1 cellular context compared by ENCODE assay signal in the genomic region with DNA sequence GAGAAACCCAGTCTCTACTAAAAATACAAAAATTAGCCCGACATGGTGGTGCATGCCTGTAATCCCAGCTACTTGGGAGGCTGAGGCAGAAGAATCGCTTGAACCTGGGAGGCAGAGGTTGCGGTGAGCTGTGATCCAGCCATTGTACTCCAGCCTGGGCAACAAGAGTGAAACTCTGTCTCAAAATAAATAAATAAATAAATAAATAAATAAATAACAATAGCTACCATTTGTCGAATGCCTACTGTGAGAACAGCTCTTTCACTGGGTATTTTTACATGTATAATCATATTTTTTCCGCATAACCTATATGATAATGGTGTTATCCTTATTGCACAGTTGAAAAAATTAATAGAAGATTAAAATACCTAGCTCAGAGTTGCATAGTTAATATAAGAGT.
TF ChIP-seq lines count a peak whose summit lies in the region.

No MANE protein-coding gene starts in this region.

TF ChIP-seq in HEK293, 187 proteins besides CTCF, POLR2A, EP300 and RAD21 (continued from another document):
- TF ChIP-seq, protein P1, sequence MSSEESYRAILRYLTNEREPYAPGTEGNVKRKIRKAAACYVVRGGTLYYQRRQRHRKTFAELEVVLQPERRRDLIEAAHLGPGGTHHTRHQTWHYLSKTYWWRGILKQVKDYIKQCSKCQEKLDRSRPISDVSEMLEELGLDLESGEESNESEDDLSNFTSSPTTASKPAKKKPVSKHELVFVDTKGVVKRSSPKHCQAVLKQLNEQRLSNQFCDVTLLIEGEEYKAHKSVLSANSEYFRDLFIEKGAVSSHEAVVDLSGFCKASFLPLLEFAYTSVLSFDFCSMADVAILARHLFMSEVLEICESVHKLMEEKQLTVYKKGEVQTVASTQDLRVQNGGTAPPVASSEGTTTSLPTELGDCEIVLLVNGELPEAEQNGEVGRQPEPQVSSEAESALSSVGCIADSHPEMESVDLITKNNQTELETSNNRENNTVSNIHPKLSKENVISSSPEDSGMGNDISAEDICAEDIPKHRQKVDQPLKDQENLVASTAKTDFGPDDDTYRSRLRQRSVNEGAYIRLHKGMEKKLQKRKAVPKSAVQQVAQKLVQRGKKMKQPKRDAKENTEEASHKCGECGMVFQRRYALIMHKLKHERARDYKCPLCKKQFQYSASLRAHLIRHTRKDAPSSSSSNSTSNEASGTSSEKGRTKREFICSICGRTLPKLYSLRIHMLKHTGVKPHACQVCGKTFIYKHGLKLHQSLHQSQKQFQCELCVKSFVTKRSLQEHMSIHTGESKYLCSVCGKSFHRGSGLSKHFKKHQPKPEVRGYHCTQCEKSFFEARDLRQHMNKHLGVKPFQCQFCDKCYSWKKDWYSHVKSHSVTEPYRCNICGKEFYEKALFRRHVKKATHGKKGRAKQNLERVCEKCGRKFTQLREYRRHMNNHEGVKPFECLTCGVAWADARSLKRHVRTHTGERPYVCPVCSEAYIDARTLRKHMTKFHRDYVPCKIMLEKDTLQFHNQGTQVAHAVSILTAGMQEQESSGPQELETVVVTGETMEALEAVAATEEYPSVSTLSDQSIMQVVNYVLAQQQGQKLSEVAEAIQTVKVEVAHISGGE (tag by site-specific recombination; conservative IDR thresholded peaks at IDR 0.05; ENCODE audit: low read depth): peak; percentile 47; the same call in 1 of the 2 replicates
- TF ChIP-seq ZNF555 (tag by site-specific recombination; conservative IDR thresholded peaks at IDR 0.05) (peak; percentile 47), ZNF202 (tag by site-specific recombination; IDR thresholded peaks at IDR 0.05; ENCODE audit: borderline replicate concordance) (0 out of 2 replicates have a peak, but pooled peaks have one; percentile 65), ZNF140 (tag by site-specific recombination; IDR thresholded peaks at IDR 0.05) (peak; percentile 58; the same call in 1 of the 2 replicates), ZNF623 (tag by site-specific recombination; IDR thresholded peaks at IDR 0.05) (peak; percentile 24; the same call in 1 of the 2 replicates), ZNF394 (tag by site-specific recombination; IDR thresholded peaks at IDR 0.05; ENCODE audit: borderline replicate concordance) (peak; percentile 79; the same call in 1 of the 2 replicates), ZNF664 (tag by site-specific recombination; IDR thresholded peaks at IDR 0.05) (0 out of 2 replicates have a peak, but pooled peaks have one; percentile 42)
- TF ChIP-seq, protein P2, sequence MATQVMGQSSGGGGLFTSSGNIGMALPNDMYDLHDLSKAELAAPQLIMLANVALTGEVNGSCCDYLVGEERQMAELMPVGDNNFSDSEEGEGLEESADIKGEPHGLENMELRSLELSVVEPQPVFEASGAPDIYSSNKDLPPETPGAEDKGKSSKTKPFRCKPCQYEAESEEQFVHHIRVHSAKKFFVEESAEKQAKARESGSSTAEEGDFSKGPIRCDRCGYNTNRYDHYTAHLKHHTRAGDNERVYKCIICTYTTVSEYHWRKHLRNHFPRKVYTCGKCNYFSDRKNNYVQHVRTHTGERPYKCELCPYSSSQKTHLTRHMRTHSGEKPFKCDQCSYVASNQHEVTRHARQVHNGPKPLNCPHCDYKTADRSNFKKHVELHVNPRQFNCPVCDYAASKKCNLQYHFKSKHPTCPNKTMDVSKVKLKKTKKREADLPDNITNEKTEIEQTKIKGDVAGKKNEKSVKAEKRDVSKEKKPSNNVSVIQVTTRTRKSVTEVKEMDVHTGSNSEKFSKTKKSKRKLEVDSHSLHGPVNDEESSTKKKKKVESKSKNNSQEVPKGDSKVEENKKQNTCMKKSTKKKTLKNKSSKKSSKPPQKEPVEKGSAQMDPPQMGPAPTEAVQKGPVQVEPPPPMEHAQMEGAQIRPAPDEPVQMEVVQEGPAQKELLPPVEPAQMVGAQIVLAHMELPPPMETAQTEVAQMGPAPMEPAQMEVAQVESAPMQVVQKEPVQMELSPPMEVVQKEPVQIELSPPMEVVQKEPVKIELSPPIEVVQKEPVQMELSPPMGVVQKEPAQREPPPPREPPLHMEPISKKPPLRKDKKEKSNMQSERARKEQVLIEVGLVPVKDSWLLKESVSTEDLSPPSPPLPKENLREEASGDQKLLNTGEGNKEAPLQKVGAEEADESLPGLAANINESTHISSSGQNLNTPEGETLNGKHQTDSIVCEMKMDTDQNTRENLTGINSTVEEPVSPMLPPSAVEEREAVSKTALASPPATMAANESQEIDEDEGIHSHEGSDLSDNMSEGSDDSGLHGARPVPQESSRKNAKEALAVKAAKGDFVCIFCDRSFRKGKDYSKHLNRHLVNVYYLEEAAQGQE (tag by site-specific recombination; IDR thresholded peaks at IDR 0.05): peak; percentile 33; the same call in 1 of the 2 replicates
- TF ChIP-seq, protein P3, sequence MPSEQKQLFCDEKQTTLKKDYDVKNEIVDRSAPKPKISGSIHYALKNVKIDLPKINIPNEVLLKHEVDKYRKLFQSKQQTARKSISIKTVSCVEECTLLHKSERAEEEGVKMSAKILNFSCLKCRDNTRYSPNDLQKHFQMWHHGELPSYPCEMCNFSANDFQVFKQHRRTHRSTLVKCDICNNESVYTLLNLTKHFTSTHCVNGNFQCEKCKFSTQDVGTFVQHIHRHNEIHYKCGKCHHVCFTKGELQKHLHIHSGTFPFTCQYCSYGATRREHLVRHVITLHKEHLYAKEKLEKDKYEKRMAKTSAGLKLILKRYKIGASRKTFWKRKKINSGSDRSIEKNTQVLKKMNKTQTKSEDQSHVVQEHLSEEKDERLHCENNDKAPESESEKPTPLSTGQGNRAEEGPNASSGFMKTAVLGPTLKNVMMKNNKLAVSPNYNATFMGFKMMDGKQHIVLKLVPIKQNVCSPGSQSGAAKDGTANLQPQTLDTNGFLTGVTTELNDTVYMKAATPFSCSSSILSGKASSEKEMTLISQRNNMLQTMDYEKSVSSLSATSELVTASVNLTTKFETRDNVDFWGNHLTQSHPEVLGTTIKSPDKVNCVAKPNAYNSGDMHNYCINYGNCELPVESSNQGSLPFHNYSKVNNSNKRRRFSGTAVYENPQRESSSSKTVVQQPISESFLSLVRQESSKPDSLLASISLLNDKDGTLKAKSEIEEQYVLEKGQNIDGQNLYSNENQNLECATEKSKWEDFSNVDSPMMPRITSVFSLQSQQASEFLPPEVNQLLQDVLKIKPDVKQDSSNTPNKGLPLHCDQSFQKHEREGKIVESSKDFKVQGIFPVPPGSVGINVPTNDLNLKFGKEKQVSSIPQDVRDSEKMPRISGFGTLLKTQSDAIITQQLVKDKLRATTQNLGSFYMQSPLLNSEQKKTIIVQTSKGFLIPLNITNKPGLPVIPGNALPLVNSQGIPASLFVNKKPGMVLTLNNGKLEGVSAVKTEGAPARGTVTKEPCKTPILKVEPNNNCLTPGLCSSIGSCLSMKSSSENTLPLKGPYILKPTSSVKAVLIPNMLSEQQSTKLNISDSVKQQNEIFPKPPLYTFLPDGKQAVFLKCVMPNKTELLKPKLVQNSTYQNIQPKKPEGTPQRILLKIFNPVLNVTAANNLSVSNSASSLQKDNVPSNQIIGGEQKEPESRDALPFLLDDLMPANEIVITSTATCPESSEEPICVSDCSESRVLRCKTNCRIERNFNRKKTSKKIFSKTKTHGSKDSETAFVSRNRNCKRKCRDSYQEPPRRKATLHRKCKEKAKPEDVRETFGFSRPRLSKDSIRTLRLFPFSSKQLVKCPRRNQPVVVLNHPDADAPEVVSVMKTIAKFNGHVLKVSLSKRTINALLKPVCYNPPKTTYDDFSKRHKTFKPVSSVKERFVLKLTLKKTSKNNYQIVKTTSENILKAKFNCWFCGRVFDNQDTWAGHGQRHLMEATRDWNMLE (tag by site-specific recombination; conservative IDR thresholded peaks at IDR 0.05; ENCODE audit: low read depth): peak; percentile 69
